ENCODE assay signal across 10 cellular contexts in genomic region chr4:121822047-121822446, GRCh38. TPM values are rescaled to one million over a fixed set of nuclear protein-coding genes. Genes with fewer than 3 reads are reported as not detected.
DNase-seq lines count a peak whose midpoint lies in the region; ATAC-seq and TF ChIP-seq lines count a peak whose summit lies in the region.
"Had no signal": no experiment of that assay in that cellular context is flagged by ENCODE, and none has a peak within 500 bp of the region (broad histone marks: within the 10 kb centered on the region; RNA-seq: fewer than 3 reads in every experiment).

No MANE protein-coding gene starts in this region.

- DNase-seq in BE2C (no peak), NCI-H69 (lab: John Stamatoyannopoulos, UW) (no peak), globus pallidus (ENCODE audit: low spot score) (no peak), left colon (no peak)
- no peak for DNase-seq in activated T-helper 1 cell treated with anti-CD3 and anti-CD28 coated beads, Interleukin-12 subunit alpha, Interleukin-12 subunit beta, Interleukin-2, Interleukin-4 antibody, amounts not matched to agents 30 ng/mL and 10 ng/mL and 1 ng/mL, durations not matched to agents 14 hours and 24 hours and 36 hours (ENCODE audit: low spot score)
- DNase-seq: body of pancreas, NCI-H345 had no signal

- no peaks in the 10 kb centered on the region for H3K27me3 ChIP-seq in BE2C
- H3K27me3 ChIP-seq in iPS-18a (ENCODE audit: control insufficient read depth, insufficient read depth, low read length), result no peaks in the 10 kb centered on the region
- H3K27me3 ChIP-seq: body of pancreas had no signal

- CTCF ChIA-PET in HEK293 (lab: Yijun Ruan, JAX), result no interaction called here

- H3K4me1 Mint-ChIP-seq in activated T-helper 1 cell treated with anti-CD3 and anti-CD28 coated beads, Interleukin-12 subunit alpha, Interleukin-12 subunit beta, Interleukin-2, Interleukin-4 antibody, amounts not matched to agents 30 ng/mL and 10 ng/mL and 1 ng/mL, durations not matched to agents 14 hours and 24 hours and 36 hours (ENCODE audit: low read depth), result peaks cover 58% of the 10 kb centered on the region

- no peak overlapping the region for H3K9ac ChIP-seq in iPS-18a (ENCODE audit: low read length)

- intact Hi-C loops in activated T-helper 1 cell treated with anti-CD3 and anti-CD28 coated beads, Interleukin-12 subunit alpha, Interleukin-12 subunit beta, Interleukin-2, Interleukin-4 antibody, amounts not matched to agents 30 ng/mL and 10 ng/mL and 1 ng/mL, durations not matched to agents 14 hours and 24 hours and 36 hours (cut with micrococcal nuclease), result loop anchor here (1.0 to 5.0 kb wide), 4 partner anchors 8 to 910 kb away; partner anchors contain the start of genes BBS12 and EXOSC9
- intact Hi-C loops in left colon (cut with DNase I, micrococcal nuclease), result no loop called here

- no peak overlapping the region for H3K27ac ChIP-seq in HEK293 (ENCODE audit: extremely low read depth, low read depth, low read length)
- H3K27ac ChIP-seq in iPS-18a (ENCODE audit: low read length), result no peak overlapping the region
- H3K27ac ChIP-seq: body of pancreas had no signal

- peak overlapping the region; percentile 80 for H3K4me3 ChIP-seq in BE2C (ENCODE audit: low read depth, low read length)
- peak overlapping the region; percentile 87 for H3K4me3 ChIP-seq in HEK293 (ENCODE audit: low read depth, low read length)
- peak overlapping the region; percentile 95 for H3K4me3 ChIP-seq in iPS-18a (ENCODE audit: low read length)
- H3K4me3 ChIP-seq: body of pancreas had no signal

- H3K36me3 ChIP-seq in BE2C (peaks cover 51% of the 10 kb centered on the region), HEK293 (ENCODE audit: control insufficient read depth in 2 of 2, insufficient read depth in 1 of 2, low read length in 2 of 2) (peaks cover 15 to 66% of the 10 kb centered on the region in 2 experiments), iPS-18a (ENCODE audit: control insufficient read depth, low read depth, low read length) (peaks cover 50% of the 10 kb centered on the region)

- TF ChIP-seq CTCF in BE2C (IDR thresholded peaks at IDR 0.05; ENCODE audit: low read depth, low read length) (no peak), HEK293 (tag by site-specific recombination; IDR thresholded peaks at IDR 0.05) (no peak)

- no peaks in the 10 kb centered on the region for H3K27me3 Mint-ChIP-seq in activated T-helper 1 cell treated with anti-CD3 and anti-CD28 coated beads, Interleukin-12 subunit alpha, Interleukin-12 subunit beta, Interleukin-2, Interleukin-4 antibody, amounts not matched to agents 30 ng/mL and 10 ng/mL and 1 ng/mL, durations not matched to agents 14 hours and 24 hours and 36 hours (ENCODE audit: insufficient read depth)

- peaks cover 41% of the 10 kb centered on the region for H3K36me3 Mint-ChIP-seq in activated T-helper 1 cell treated with anti-CD3 and anti-CD28 coated beads, Interleukin-12 subunit alpha, Interleukin-12 subunit beta, Interleukin-2, Interleukin-4 antibody, amounts not matched to agents 30 ng/mL and 10 ng/mL and 1 ng/mL, durations not matched to agents 14 hours and 24 hours and 36 hours (ENCODE audit: low read depth)

- H3K9me3 ChIP-seq in BE2C, result no peaks in the 10 kb centered on the region
- H3K9me3 ChIP-seq in HEK293 (ENCODE audit: control insufficient read depth, insufficient read depth, low read depth, low read length), result no peaks in the 10 kb centered on the region
- H3K9me3 ChIP-seq in iPS-18a (ENCODE audit: control insufficient read depth, low read depth, low read length), result no peaks in the 10 kb centered on the region
- H3K9me3 ChIP-seq: body of pancreas had no signal

- POLR2A ChIA-PET in HEK293 (lab: Yijun Ruan, JAX), result no interaction called here

- peak overlapping the region; percentile 91 for H3K27ac Mint-ChIP-seq in activated T-helper 1 cell treated with anti-CD3 and anti-CD28 coated beads, Interleukin-12 subunit alpha, Interleukin-12 subunit beta, Interleukin-2, Interleukin-4 antibody, amounts not matched to agents 30 ng/mL and 10 ng/mL and 1 ng/mL, durations not matched to agents 14 hours and 24 hours and 36 hours

- ATAC-seq in HG03439 (IDR thresholded peaks at IDR 0.05; ENCODE audit: unreplicated experiment) (no peak), left colon (no peak)
- ATAC-seq: body of pancreas had no signal

- H3K4me3 Mint-ChIP-seq in activated T-helper 1 cell treated with anti-CD3 and anti-CD28 coated beads, Interleukin-12 subunit alpha, Interleukin-12 subunit beta, Interleukin-2, Interleukin-4 antibody, amounts not matched to agents 30 ng/mL and 10 ng/mL and 1 ng/mL, durations not matched to agents 14 hours and 24 hours and 36 hours, result peak overlapping the region; percentile 94

- H3K4me1 ChIP-seq in BE2C (no peaks in the 10 kb centered on the region), HEK293 (ENCODE audit: control insufficient read depth, insufficient read depth, low read length) (no peaks in the 10 kb centered on the region; the same call in 1 of the 2 replicates), iPS-18a (ENCODE audit: control insufficient read depth, low read depth, low read length) (peaks cover 8% of the 10 kb centered on the region)

- H3K9me3 Mint-ChIP-seq in activated T-helper 1 cell treated with anti-CD3 and anti-CD28 coated beads, Interleukin-12 subunit alpha, Interleukin-12 subunit beta, Interleukin-2, Interleukin-4 antibody, amounts not matched to agents 30 ng/mL and 10 ng/mL and 1 ng/mL, durations not matched to agents 14 hours and 24 hours and 36 hours, result no peaks in the 10 kb centered on the region

TF ChIP-seq in HEK293, 187 proteins besides CTCF, POLR2A, EP300 and RAD21:
- TF ChIP-seq ZNF707 (tag by site-specific recombination; IDR thresholded peaks at IDR 0.05) (no peak), HIC1 (tag by site-specific recombination; IDR thresholded peaks at IDR 0.05) (no peak), ZNF555 (tag by site-specific recombination; conservative IDR thresholded peaks at IDR 0.05) (no peak), BCL11B (tag by site-specific recombination; IDR thresholded peaks at IDR 0.05; ENCODE audit: low read depth) (no peak), ZNF514 (tag by site-specific recombination; IDR thresholded peaks at IDR 0.05) (no peak), ZNF791 (tag by site-specific recombination; IDR thresholded peaks at IDR 0.05) (no peak), GLI4 (tag by site-specific recombination; IDR thresholded peaks at IDR 0.05) (no peak), KLF7 (tag by site-specific recombination; IDR thresholded peaks at IDR 0.05; ENCODE audit: borderline replicate concordance) (no peak)
TF ChIP-seq in HEK293: peak in this region for 0.

RNA-seq across cellular contexts. Expression of gene CCNA2, which starts 1.6 kb away (rescaled TPM):
- 5.1 TPM for polyA plus RNA-seq in BE2C (2012; ENCODE audit: insufficient read depth, insufficient read length, low read depth)
- 59.9 and 64.3 TPM in 2 replicates for total RNA-seq in activated T-helper 1 cell treated with anti-CD3 and anti-CD28 coated beads, Interleukin-12 subunit alpha, Interleukin-12 subunit beta, Interleukin-2, Interleukin-4 antibody, amounts not matched to agents 30 ng/mL and 10 ng/mL and 1 ng/mL, durations not matched to agents 14 hours and 24 hours and 36 hours
- 1 to 10 TPM; 3.6 to 10.0 TPM for total RNA-seq in left colon

RNA-seq across cellular contexts. Expression of gene EXOSC9, which starts 20.9 kb away (rescaled TPM):
- polyA plus RNA-seq in BE2C (2012; ENCODE audit: insufficient read depth, insufficient read length, low read depth), result 27.5 TPM
- total RNA-seq in activated T-helper 1 cell treated with anti-CD3 and anti-CD28 coated beads, Interleukin-12 subunit alpha, Interleukin-12 subunit beta, Interleukin-2, Interleukin-4 antibody, amounts not matched to agents 30 ng/mL and 10 ng/mL and 1 ng/mL, durations not matched to agents 14 hours and 24 hours and 36 hours, result 71.9 and 74.0 TPM in 2 replicates
- total RNA-seq in left colon, result 10 to 100 TPM; 10.2 to 13.2 TPM

RNA-seq across cellular contexts. Expression of gene BBS7, which starts 48.2 kb away (rescaled TPM):
- 5.9 TPM for polyA plus RNA-seq in BE2C (2012; ENCODE audit: insufficient read depth, insufficient read length, low read depth)
- total RNA-seq in activated T-helper 1 cell treated with anti-CD3 and anti-CD28 coated beads, Interleukin-12 subunit alpha, Interleukin-12 subunit beta, Interleukin-2, Interleukin-4 antibody, amounts not matched to agents 30 ng/mL and 10 ng/mL and 1 ng/mL, durations not matched to agents 14 hours and 24 hours and 36 hours, result 16.9 and 20.2 TPM in 2 replicates
- total RNA-seq in left colon, result 10 to 100 TPM; 11.3 to 14.1 TPM

RNA-seq across cellular contexts. Expression of gene SMIM43, which starts 57.1 kb away (rescaled TPM):
- polyA plus RNA-seq in BE2C (2012; ENCODE audit: insufficient read depth, insufficient read length, low read depth), result not detected
- not detected in 2 replicates for total RNA-seq in activated T-helper 1 cell treated with anti-CD3 and anti-CD28 coated beads, Interleukin-12 subunit alpha, Interleukin-12 subunit beta, Interleukin-2, Interleukin-4 antibody, amounts not matched to agents 30 ng/mL and 10 ng/mL and 1 ng/mL, durations not matched to agents 14 hours and 24 hours and 36 hours
- under 1 TPM in 1 of 2 donors, not detected in 1; 0.17 TPM for total RNA-seq in left colon
- total RNA-seq: body of pancreas had no signal
